Comparison of ENCODE assay signal across 18 cellular contexts in genomic region chr1:67126111-67126746, GRCh38. TPM values are rescaled to one million over a fixed set of nuclear protein-coding genes. Genes with fewer than 3 reads are reported as not detected.
DNase-seq lines count a peak whose midpoint lies in the region; ATAC-seq and TF ChIP-seq lines count a peak whose summit lies in the region.
"Had no signal": no experiment of that assay in that cellular context is flagged by ENCODE, and none has a peak within 500 bp of the region (broad histone marks: within the 10 kb centered on the region; RNA-seq: fewer than 3 reads in every experiment).

No MANE protein-coding gene starts in this region.

- TF ChIP-seq CTCF in brain microvascular endothelial cell (IDR thresholded peaks at IDR 0.05; ENCODE audit: low read depth, low read length, missing control alignments) (peak; percentile 43), transverse colon (IDR thresholded peaks at IDR 0.05) (no peak), body of pancreas (IDR thresholded peaks at IDR 0.05) (no peak)

- peak overlapping the region in 2 of 3 donors; percentile 4 to 78 for H3K27ac Mint-ChIP-seq in IgD-negative memory B cell
- H3K27ac Mint-ChIP-seq: activated T-cell treated with anti-CD3 and anti-CD28 coated beads, Interleukin-2, amount 50 U/mL, for 24 hours; T-cell had no signal

- H3K9me3 ChIP-seq in transverse colon: no peaks in the 10 kb centered on the region
- H3K9me3 ChIP-seq in body of pancreas: no peaks in the 10 kb centered on the region
- H3K9me3 ChIP-seq: BLaER1 treated with 17β-estradiol and CSF1 and Interleukin-3, amounts not matched to agents 10 nM and 100 nM; uterus had no signal

- no peak overlapping the region for H3K4me3 Mint-ChIP-seq in IgD-negative memory B cell
- H3K4me3 Mint-ChIP-seq: activated T-cell treated with anti-CD3 and anti-CD28 coated beads, Interleukin-2, amount 50 U/mL, for 24 hours; T-cell had no signal

- H3K27me3 ChIP-seq in brain microvascular endothelial cell (replicated peaks): no peaks in the 10 kb centered on the region
- H3K27me3 ChIP-seq in transverse colon: no peaks in the 10 kb centered on the region
- no peaks in the 10 kb centered on the region for H3K27me3 ChIP-seq in body of pancreas
- H3K27me3 ChIP-seq: BLaER1 treated with 17β-estradiol and CSF1 and Interleukin-3, amounts not matched to agents 10 nM and 100 nM; uterus had no signal

- H3K27me3 Mint-ChIP-seq in IgD-negative memory B cell: no peaks in the 10 kb centered on the region
- H3K27me3 Mint-ChIP-seq: activated T-cell treated with anti-CD3 and anti-CD28 coated beads, Interleukin-2, amount 50 U/mL, for 24 hours; T-cell had no signal

- H3K36me3 Mint-ChIP-seq in IgD-negative memory B cell: no peaks in the 10 kb centered on the region
- H3K36me3 Mint-ChIP-seq: T-cell had no signal

- TF ChIP-seq EP300 in transverse colon (IDR thresholded peaks at IDR 0.05; ENCODE audit: low read depth): no peak

- WGBS in transverse colon (ENCODE audit: low coverage in 1 of 2), 2 donors: 64 to 73% methylated on average over 5 of the region's 5 CpGs
- WGBS in body of pancreas, 2 donors: 67 to 73% methylated on average over 5 of the region's 5 CpGs

- H3K4me1 ChIP-seq in transverse colon (peaks cover 0 to 3% (median 0%) of the 10 kb centered on the region in 4 donors), body of pancreas (peaks cover 11% of the 10 kb centered on the region)
- H3K4me1 ChIP-seq: uterus had no signal

- H3K36me3 ChIP-seq in brain microvascular endothelial cell (replicated peaks) (no peaks in the 10 kb centered on the region), transverse colon (no peaks in the 10 kb centered on the region), body of pancreas (replicated peaks in 1 of 2; ENCODE audit: insufficient read depth in 1 of 2, low read depth in 2 of 2) (no peaks in the 10 kb centered on the region)
- H3K36me3 ChIP-seq: BLaER1 treated with 17β-estradiol and CSF1 and Interleukin-3, amounts not matched to agents 10 nM and 100 nM; uterus had no signal

- DNase-seq in AG20443 (ENCODE audit: low spot score): peak; percentile 29
- peak; percentile 25 for DNase-seq in brain microvascular endothelial cell
- peak; percentile 13 for DNase-seq in iPS-NIHi11 (ENCODE audit: low spot score)
- DNase-seq in cortex of kidney (lab: John Stamatoyannopoulos, UW): no peak
- no peak for DNase-seq in transverse colon
- DNase-seq in body of pancreas: no peak
- DNase-seq in NCI-H446 (lab: John Stamatoyannopoulos, UW): no peak
- DNase-seq: activated CD4-positive, alpha-beta T cell treated with anti-CD3 and anti-CD28 coated beads for 48 hours; activated T-cell treated with anti-CD3 and anti-CD28 coated beads, Interleukin-2, amount 50 U/mL, for 24 hours; GOT3; left cardiac atrium; stimulated activated CD4-positive, alpha-beta T cell treated with anti-CD3 and anti-CD28 coated beads, Interleukin-2, amount 100 ng/mL, for 48 hours; T-cell; uterus had no signal

- H3K27ac ChIP-seq in brain microvascular endothelial cell (no peak overlapping the region), transverse colon (no peak overlapping the region), body of pancreas (no peak overlapping the region)
- H3K27ac ChIP-seq: BLaER1 treated with 17β-estradiol and CSF1 and Interleukin-3, amounts not matched to agents 10 nM and 100 nM; uterus had no signal

- no peak overlapping the region for H3K4me3 ChIP-seq in brain microvascular endothelial cell (ENCODE audit: low read depth, low read length)
- H3K4me3 ChIP-seq in transverse colon: no peak overlapping the region
- H3K4me3 ChIP-seq in body of pancreas: no peak overlapping the region
- H3K4me3 ChIP-seq: BLaER1 treated with 17β-estradiol and CSF1 and Interleukin-3, amounts not matched to agents 10 nM and 100 nM; uterus had no signal

- H3K4me1 Mint-ChIP-seq in IgD-negative memory B cell: no peaks in the 10 kb centered on the region

- no peaks in the 10 kb centered on the region for H3K9me3 Mint-ChIP-seq in IgD-negative memory B cell
- H3K9me3 Mint-ChIP-seq: activated T-cell treated with anti-CD3 and anti-CD28 coated beads, Interleukin-2, amount 50 U/mL, for 24 hours; T-cell had no signal

- no peak for ATAC-seq in body of pancreas
- ATAC-seq: left cardiac atrium, T-cell had no signal

- in situ Hi-C loops in brain microvascular endothelial cell (cut with HindIII; ENCODE audit: low pct_ligation_motif_present, low sequenced_read_pairs) (no loop called here), transverse colon (cut with MboI; ENCODE audit: low pct_ligation_motif_present in 1 of 4, low pct_unique_long_range_greater_than_20kb in 1 of 4, low sequenced_read_pairs in 3 of 4) (loop anchor here in 2 of 4 donors (25.0 kb wide), 2 partner anchors 114 to 364 kb away; partner anchors contain the start of gene DYNLT5 (in 1 of the 2))

- intact Hi-C loops in transverse colon (cut with DNase I; ENCODE audit: low total_unique reads) (no loop called here), body of pancreas (cut with DNase I) (no loop called here)

- no peak for TF ChIP-seq POLR2A in transverse colon (IDR thresholded peaks at IDR 0.05)
- TF ChIP-seq POLR2A in body of pancreas (IDR thresholded peaks at IDR 0.05): no peak

RNA-seq across cellular contexts. Expression of gene C1orf141, which starts 8.5 kb away (rescaled TPM):
- polyA plus RNA-seq in IgD-negative memory B cell: not detected
- total RNA-seq in transverse colon: not detected
- total RNA-seq in body of pancreas: not detected
- total RNA-seq: dermis microvascular lymphatic vessel endothelial cell, G401, left cardiac atrium, T-cell, uterus had no signal

RNA-seq across cellular contexts. Expression of gene IL23R, which starts 40.0 kb away (rescaled TPM):
- not detected for polyA plus RNA-seq in IgD-negative memory B cell
- total RNA-seq in transverse colon: 1 to 10 TPM in 2 of 4 donors, not detected in 2; 2.0 to 4.3 TPM
- under 1 TPM in 1 of 2 donors, not detected in 1; 0.26 TPM for total RNA-seq in body of pancreas
- total RNA-seq: dermis microvascular lymphatic vessel endothelial cell, G401, left cardiac atrium had no signal

Comparison
In these comparisons a context has a peak if more than half of its experiments do, and no peak if none do; other contexts are left out.
1. DNase-seq: peak in AG20443 (single experiment), brain microvascular endothelial cell (single experiment) and iPS-NIHi11 (single experiment); none in cortex of kidney (single experiment), transverse colon (single experiment), body of pancreas (0 of 4) and NCI-H446 (0 of 2).